Comparison of ENCODE assay signal across 8 cellular contexts in the genomic region with DNA sequence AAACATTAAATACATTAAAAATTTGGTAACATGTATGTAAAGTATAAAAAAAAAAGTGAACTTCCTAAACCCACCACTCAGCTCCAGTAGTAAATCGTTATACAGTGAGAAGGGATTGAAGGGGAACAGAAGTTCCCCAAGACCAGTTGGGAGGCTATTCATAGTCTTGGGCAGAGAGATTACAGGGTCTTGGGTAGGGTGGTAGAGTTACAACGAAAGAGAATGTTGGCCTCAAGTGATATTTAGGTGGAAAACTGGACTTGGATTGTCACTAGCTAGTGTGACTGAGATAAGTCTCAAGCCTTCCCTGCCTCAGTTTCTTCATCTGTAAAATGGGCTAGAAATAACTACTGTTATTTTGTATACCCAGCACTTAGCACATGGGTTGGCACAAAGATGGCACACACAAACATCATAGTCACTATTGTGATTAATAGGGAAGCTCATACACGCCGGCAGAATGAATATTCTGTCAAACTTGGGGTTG. TPM values are rescaled to one million over a fixed set of nuclear protein-coding genes. Genes with fewer than 3 reads are reported as not detected.
DNase-seq lines count a peak whose midpoint lies in the region; ATAC-seq and TF ChIP-seq lines count a peak whose summit lies in the region.

No MANE protein-coding gene starts in this region.

- H3K4me3 ChIP-seq in SJSA1 (peak overlapping the region; percentile 100), fibroblast of pulmonary artery (replicated peaks; ENCODE audit: low read depth, low read length) (peak overlapping the region; percentile 95), gastrocnemius medialis (peak overlapping the region; percentile 63 to 98 (median 80))

- DNase-seq in GM13977 (ENCODE audit: low spot score) (peak; percentile 37), SJSA1 (ENCODE audit: low read depth in 1 of 2, low spot score in 2 of 2) (no peak), fibroblast of pulmonary artery (ENCODE audit: low read depth) (no peak), gastrocnemius medialis (no peak), C1 segment of cervical spinal cord (lab: John Stamatoyannopoulos, UW) (no peak), SKM-1 treated with dmso at 0.1 percent for 144 hours (lab: John Stamatoyannopoulos, UW; ENCODE audit: unreplicated experiment) (no peak), left colon (no peak)

- intact Hi-C loops in gastrocnemius medialis (cut with DNase I; ENCODE audit: low total_unique reads), result no loop called here
- intact Hi-C loops in left colon (cut with DNase I, micrococcal nuclease), result no loop called here

- H3K9me3 ChIP-seq in SJSA1 (replicated peaks) (0 out of 2 replicates have a peak, but pooled peaks cover 2% of the 10 kb centered on the region), gastrocnemius medialis (no peaks in the 10 kb centered on the region)

- no peak for TF ChIP-seq POLR2A in gastrocnemius medialis (IDR thresholded peaks at IDR 0.05)

- in situ Hi-C loops in GM13977 (cut with MboI; ENCODE audit: low pct_unique_long_range_greater_than_20kb, low sequenced_read_pairs, unreplicated experiment) (no loop called here), gastrocnemius medialis (cut with MboI; ENCODE audit: low sequenced_read_pairs in 4 of 4) (no loop called here)

- peak; percentile 20 to 43 for ATAC-seq in gastrocnemius medialis
- ATAC-seq in HG03108 (IDR thresholded peaks at IDR 0.05; ENCODE audit: unreplicated experiment), result no peak
- ATAC-seq in left colon, result no peak

- H3K27me3 ChIP-seq in SJSA1 (replicated peaks), result no peaks in the 10 kb centered on the region
- no peaks in the 10 kb centered on the region for H3K27me3 ChIP-seq in gastrocnemius medialis

- TF ChIP-seq CTCF in GM13977 (IDR thresholded peaks at IDR 0.05; ENCODE audit: extremely low read depth, insufficient read depth, missing control alignments), result no peak
- TF ChIP-seq CTCF in fibroblast of pulmonary artery (IDR thresholded peaks at IDR 0.05; ENCODE audit: low read length, missing control alignments), result no peak
- no peak for TF ChIP-seq CTCF in gastrocnemius medialis (IDR thresholded peaks at IDR 0.05 in 4 of 5, conservative IDR thresholded peaks at IDR 0.05 in 1 of 5)

- H3K4me1 ChIP-seq in SJSA1 (replicated peaks), result peaks cover 4% of the 10 kb centered on the region; the same call in 1 of the 2 replicates
- peaks cover 14 to 22% of the 10 kb centered on the region in 2 donors for H3K4me1 ChIP-seq in gastrocnemius medialis

- peaks cover 6% of the 10 kb centered on the region for H3K36me3 ChIP-seq in SJSA1
- no peaks in the 10 kb centered on the region for H3K36me3 ChIP-seq in gastrocnemius medialis

- H3K27ac ChIP-seq in SJSA1 (no peak overlapping the region; the same call in 1 of the 2 replicates), gastrocnemius medialis (peak overlapping the region; percentile 77 to 89 (median 88))

RNA-seq across cellular contexts. Expression of gene YEATS2, which starts 0.4 kb away (rescaled TPM):
- 14.9 and 20.0 TPM in 2 replicates for total RNA-seq in SJSA1 (2014; rRNA removed; shearing (Covaris generic))
- total RNA-seq in gastrocnemius medialis (10 to 100 TPM in 2 of 4 donors, 1 to 10 TPM in 2; 5.7 to 10.8 (median 9.3) TPM), left colon (10 to 100 TPM; 14.1 to 15.0 TPM)

Comparison
In these comparisons a context has a peak if more than half of its experiments do, and no peak if none do; other contexts are left out.
1. ATAC-seq: peak in gastrocnemius medialis (2 of 2); none in HG03108 (single experiment) and left colon (single experiment).
2. Peak in every context shown above with its lines, with median percentiles within 50 percentile points of each other: H3K4me3 ChIP-seq.